ENCODE assay signal across 8 cellular contexts in genomic region chr17:68972119-68972704, GRCh38. TPM values are rescaled to one million over a fixed set of nuclear protein-coding genes. Genes with fewer than 3 reads are reported as not detected.
DNase-seq lines count a peak whose midpoint lies in the region; ATAC-seq lines count a peak whose summit lies in the region.

No MANE protein-coding gene starts in this region.

- ATAC-seq in GM19035 (IDR thresholded peaks at IDR 0.05; ENCODE audit: unreplicated experiment) (no peak), HG03135 (IDR thresholded peaks at IDR 0.05; ENCODE audit: unreplicated experiment) (no peak)

- intact Hi-C loops in activated CD4-positive, alpha-beta T cell treated with anti-CD3 and anti-CD28 coated beads, Interleukin-2, amount 10 ng/mL, durations not matched to agents 24 days and 14 days (cut with micrococcal nuclease): no loop called here

- no peaks in the 10 kb centered on the region for H3K27me3 Mint-ChIP-seq in activated CD4-positive, alpha-beta T cell treated with anti-CD3 and anti-CD28 coated beads, Interleukin-2, amount 10 ng/mL, durations not matched to agents 24 days and 14 days

- DNase-seq in NCI-H1436 (lab: John Stamatoyannopoulos, UW) (peak; percentile 28), NCI-H1436 treated with DMSO at 0.1 percent for 48 hours (lab: John Stamatoyannopoulos, UW) (no peak), RPMI8226 (peak; percentile 14), foreskin melanocyte (peak; percentile 34), renal cortical epithelial cell (ENCODE audit: low read depth) (peak; percentile 6)
- no peak for DNase-seq in activated CD4-positive, alpha-beta T cell treated with anti-CD3 and anti-CD28 coated beads, Interleukin-2, amount 10 ng/mL, durations not matched to agents 24 days and 14 days

- no peaks in the 10 kb centered on the region for H3K36me3 Mint-ChIP-seq in activated CD4-positive, alpha-beta T cell treated with anti-CD3 and anti-CD28 coated beads, Interleukin-2, amount 10 ng/mL, durations not matched to agents 24 days and 14 days (ENCODE audit: low read depth)

- H3K4me1 Mint-ChIP-seq in activated CD4-positive, alpha-beta T cell treated with anti-CD3 and anti-CD28 coated beads, Interleukin-2, amount 10 ng/mL, durations not matched to agents 24 days and 14 days: no peaks in the 10 kb centered on the region

- no peak overlapping the region for H3K27ac Mint-ChIP-seq in activated CD4-positive, alpha-beta T cell treated with anti-CD3 and anti-CD28 coated beads, Interleukin-2, amount 10 ng/mL, durations not matched to agents 24 days and 14 days

- H3K4me3 Mint-ChIP-seq in activated CD4-positive, alpha-beta T cell treated with anti-CD3 and anti-CD28 coated beads, Interleukin-2, amount 10 ng/mL, durations not matched to agents 24 days and 14 days: no peak overlapping the region

- H3K9me3 Mint-ChIP-seq in activated CD4-positive, alpha-beta T cell treated with anti-CD3 and anti-CD28 coated beads, Interleukin-2, amount 10 ng/mL, durations not matched to agents 24 days and 14 days: peaks cover 4% of the 10 kb centered on the region

RNA-seq across cellular contexts. Expression of gene ABCA8, which starts 17.0 kb away (rescaled TPM):
- 0.17 TPM in 1 of 2 replicates, not detected in the other for total RNA-seq in renal cortical epithelial cell
- not detected in 2 replicates for total RNA-seq in activated CD4-positive, alpha-beta T cell treated with anti-CD3 and anti-CD28 coated beads, Interleukin-2, amount 10 ng/mL, durations not matched to agents 24 days and 14 days

Comparison
In these comparisons a context has a peak if more than half of its experiments do, and no peak if none do; other contexts are left out.
1. DNase-seq: peak in NCI-H1436 (single experiment), RPMI8226 (single experiment), foreskin melanocyte (single experiment) and renal cortical epithelial cell (single experiment); none in NCI-H1436 treated with DMSO at 0.1 percent for 48 hours (single experiment) and activated CD4-positive, alpha-beta T cell treated with anti-CD3 and anti-CD28 coated beads, Interleukin-2, amount 10 ng/mL, durations not matched to agents 24 days and 14 days (single experiment).